Comparison of ENCODE assay signal across 13 cellular contexts in the genomic region with DNA sequence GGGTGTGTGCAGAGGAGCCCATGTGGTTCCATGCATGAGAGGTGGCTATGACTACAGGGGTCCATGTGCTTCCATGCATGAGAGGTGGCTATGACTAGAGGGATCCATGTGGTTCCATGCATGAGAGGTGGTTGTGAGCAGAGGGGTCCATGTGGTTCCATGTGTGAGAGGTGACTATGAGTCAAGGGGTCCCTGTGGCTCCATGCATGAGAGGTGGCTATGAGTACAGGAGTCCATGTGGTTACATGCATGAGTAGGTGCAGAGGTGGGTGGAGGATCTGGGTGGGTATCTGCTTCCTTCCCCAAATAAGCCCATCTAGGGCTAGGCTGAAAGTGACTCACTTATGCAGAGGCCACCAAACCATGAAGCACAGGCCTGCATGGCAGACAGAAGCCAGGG.
DNase-seq lines count a peak whose midpoint lies in the region; ATAC-seq and TF ChIP-seq lines count a peak whose summit lies in the region.
"Had no signal": no experiment of that assay in that cellular context is flagged by ENCODE, and none has a peak within 500 bp of the region (broad histone marks: within the 10 kb centered on the region; RNA-seq: fewer than 3 reads in every experiment).

No MANE protein-coding gene starts in this region.

- H3K27ac Mint-ChIP-seq in activated CD4-positive, alpha-beta T cell treated with anti-CD3 and anti-CD28 coated beads for 36 hours: no peak overlapping the region
- H3K27ac Mint-ChIP-seq in activated CD4-positive, alpha-beta T cell treated with anti-CD3 and anti-CD28 coated beads, Interleukin-2, amount 10 ng/mL, durations not matched to agents 7 days and 5 days: no peak overlapping the region
- peak overlapping the region; percentile 84 for H3K27ac Mint-ChIP-seq in activated B cell treated with CpG ODN at 0.5 μM for 24 hours
- H3K27ac Mint-ChIP-seq in stimulated activated naive CD8-positive, alpha-beta T cell treated with anti-CD3 and anti-CD28 coated beads, Interleukin-15, Interleukin-2, amounts not matched to agents 100 ng/mL and 50 ng/mL, for 24 hours: peak overlapping the region; percentile 7

- no peak overlapping the region for H3K4me3 Mint-ChIP-seq in activated CD4-positive, alpha-beta T cell treated with anti-CD3 and anti-CD28 coated beads for 36 hours
- no peak overlapping the region for H3K4me3 Mint-ChIP-seq in activated CD4-positive, alpha-beta T cell treated with anti-CD3 and anti-CD28 coated beads, Interleukin-2, amount 10 ng/mL, durations not matched to agents 7 days and 5 days
- H3K4me3 Mint-ChIP-seq in activated B cell treated with CpG ODN at 0.5 μM for 24 hours: peak overlapping the region; percentile 68
- no peak overlapping the region for H3K4me3 Mint-ChIP-seq in stimulated activated naive CD8-positive, alpha-beta T cell treated with anti-CD3 and anti-CD28 coated beads, Interleukin-15, Interleukin-2, amounts not matched to agents 100 ng/mL and 50 ng/mL, for 24 hours

- no peak for DNase-seq in activated CD4-positive, alpha-beta T cell treated with anti-CD3 and anti-CD28 coated beads for 36 hours
- no peak for DNase-seq in activated CD4-positive, alpha-beta T cell treated with anti-CD3 and anti-CD28 coated beads, Interleukin-2, amount 10 ng/mL, durations not matched to agents 7 days and 5 days
- peak; percentile 31 for DNase-seq in activated B cell treated with CpG ODN at 0.5 μM for 24 hours
- no peak for DNase-seq in HuH-7 (ENCODE audit: low spot score)
- no peak for DNase-seq in activated effector memory CD4-positive, alpha-beta T cell treated with Interleukin-2 at 50 U/mL for 16 hours
- DNase-seq: DND-41; effector CD4-positive, alpha-beta T cell; NCI-H2029 treated with DMSO at 0.1 percent for 48 hours; RPMI8226; stimulated activated CD4-positive, alpha-beta T cell treated with anti-CD3 and anti-CD28 coated beads, Interleukin-15, amount 100 ng/mL, for 24 hours had no signal

- H3K9me3 Mint-ChIP-seq in activated CD4-positive, alpha-beta T cell treated with anti-CD3 and anti-CD28 coated beads for 36 hours (ENCODE audit: low read depth): no peaks in the 10 kb centered on the region
- H3K9me3 Mint-ChIP-seq in activated CD4-positive, alpha-beta T cell treated with anti-CD3 and anti-CD28 coated beads, Interleukin-2, amount 10 ng/mL, durations not matched to agents 7 days and 5 days: no peaks in the 10 kb centered on the region
- peaks cover 3% of the 10 kb centered on the region for H3K9me3 Mint-ChIP-seq in activated B cell treated with CpG ODN at 0.5 μM for 24 hours
- no peaks in the 10 kb centered on the region for H3K9me3 Mint-ChIP-seq in stimulated activated naive CD8-positive, alpha-beta T cell treated with anti-CD3 and anti-CD28 coated beads, Interleukin-15, Interleukin-2, amounts not matched to agents 100 ng/mL and 50 ng/mL, for 24 hours

- CTCF ChIA-PET in activated CD4-positive, alpha-beta T cell treated with anti-CD3 and anti-CD28 coated beads for 36 hours (lab: Charles Lee): interaction anchor here (0.7 kb wide), 1 partner anchor 38 kb away, joined by 3 read pairs; no protein-coding TSS in a partner anchor
- CTCF ChIA-PET in activated CD4-positive, alpha-beta T cell treated with anti-CD3 and anti-CD28 coated beads, Interleukin-2, amount 10 ng/mL, durations not matched to agents 7 days and 5 days (lab: Charles Lee): no interaction called here
- CTCF ChIA-PET in activated B cell treated with CpG ODN at 0.5 μM for 24 hours (lab: Charles Lee): interaction anchor here (1.4 to 2.7 kb wide), 2 partner anchors 22 to 75 kb away, joined by 6 to 11 read pairs; no protein-coding TSS in a partner anchor

- POLR2A ChIA-PET in activated CD4-positive, alpha-beta T cell treated with anti-CD3 and anti-CD28 coated beads for 36 hours (lab: Charles Lee): no interaction called here
- POLR2A ChIA-PET in activated CD4-positive, alpha-beta T cell treated with anti-CD3 and anti-CD28 coated beads, Interleukin-2, amount 10 ng/mL, durations not matched to agents 7 days and 5 days (lab: Charles Lee): no interaction called here
- POLR2A ChIA-PET in activated B cell treated with CpG ODN at 0.5 μM for 24 hours (lab: Charles Lee): no interaction called here

- no peaks in the 10 kb centered on the region for H3K36me3 Mint-ChIP-seq in activated CD4-positive, alpha-beta T cell treated with anti-CD3 and anti-CD28 coated beads for 36 hours (ENCODE audit: low read depth)
- no peaks in the 10 kb centered on the region for H3K36me3 Mint-ChIP-seq in activated CD4-positive, alpha-beta T cell treated with anti-CD3 and anti-CD28 coated beads, Interleukin-2, amount 10 ng/mL, durations not matched to agents 7 days and 5 days (ENCODE audit: low read depth)
- H3K36me3 Mint-ChIP-seq in activated B cell treated with CpG ODN at 0.5 μM for 24 hours (ENCODE audit: low read depth): no peaks in the 10 kb centered on the region
- H3K36me3 Mint-ChIP-seq in stimulated activated naive CD8-positive, alpha-beta T cell treated with anti-CD3 and anti-CD28 coated beads, Interleukin-15, Interleukin-2, amounts not matched to agents 100 ng/mL and 50 ng/mL, for 24 hours (ENCODE audit: low read depth): no peaks in the 10 kb centered on the region

- H3K4me1 Mint-ChIP-seq in activated CD4-positive, alpha-beta T cell treated with anti-CD3 and anti-CD28 coated beads for 36 hours: no peaks in the 10 kb centered on the region
- no peaks in the 10 kb centered on the region for H3K4me1 Mint-ChIP-seq in activated CD4-positive, alpha-beta T cell treated with anti-CD3 and anti-CD28 coated beads, Interleukin-2, amount 10 ng/mL, durations not matched to agents 7 days and 5 days
- H3K4me1 Mint-ChIP-seq in activated B cell treated with CpG ODN at 0.5 μM for 24 hours: peaks cover 50% of the 10 kb centered on the region
- H3K4me1 Mint-ChIP-seq in stimulated activated naive CD8-positive, alpha-beta T cell treated with anti-CD3 and anti-CD28 coated beads, Interleukin-15, Interleukin-2, amounts not matched to agents 100 ng/mL and 50 ng/mL, for 24 hours (ENCODE audit: low read depth): peaks cover 11% of the 10 kb centered on the region

- no peaks in the 10 kb centered on the region for H3K27me3 Mint-ChIP-seq in activated CD4-positive, alpha-beta T cell treated with anti-CD3 and anti-CD28 coated beads for 36 hours
- H3K27me3 Mint-ChIP-seq in activated CD4-positive, alpha-beta T cell treated with anti-CD3 and anti-CD28 coated beads, Interleukin-2, amount 10 ng/mL, durations not matched to agents 7 days and 5 days: no peaks in the 10 kb centered on the region
- peaks cover 1% of the 10 kb centered on the region for H3K27me3 Mint-ChIP-seq in activated B cell treated with CpG ODN at 0.5 μM for 24 hours
- H3K27me3 Mint-ChIP-seq in stimulated activated naive CD8-positive, alpha-beta T cell treated with anti-CD3 and anti-CD28 coated beads, Interleukin-15, Interleukin-2, amounts not matched to agents 100 ng/mL and 50 ng/mL, for 24 hours: no peaks in the 10 kb centered on the region

- ATAC-seq in activated CD4-positive, alpha-beta T cell treated with anti-CD3 and anti-CD28 coated beads for 36 hours: peak; percentile 60
- peak; percentile 72 for ATAC-seq in HG02759 (IDR thresholded peaks at IDR 0.05; ENCODE audit: unreplicated experiment)
- peak; percentile 93 for ATAC-seq in activated B cell treated with CpG ODN at 0.5 μM for 24 hours (ENCODE audit: low read depth)
- no peak for ATAC-seq in GM18907 (IDR thresholded peaks at IDR 0.05; ENCODE audit: unreplicated experiment)

- intact Hi-C loops in activated CD4-positive, alpha-beta T cell treated with anti-CD3 and anti-CD28 coated beads for 36 hours (cut with DNase I, micrococcal nuclease): no loop called here
- intact Hi-C loops in activated B cell treated with CpG ODN at 0.5 μM for 24 hours (cut with micrococcal nuclease): loop anchor here (10.0 kb wide), 1 partner anchor 1450 kb away; the partner anchor contains the start of gene SMARCAL1

- no peak for TF ChIP-seq CTCF in activated B cell treated with CpG ODN at 0.5 μM for 24 hours (IDR thresholded peaks at IDR 0.05)

Comparison
In these comparisons a context has a peak if more than half of its experiments do, and no peak if none do; other contexts are left out.
1. H3K27ac Mint-ChIP-seq: peak in activated B cell treated with CpG ODN at 0.5 μM for 24 hours (single experiment) and stimulated activated naive CD8-positive, alpha-beta T cell treated with anti-CD3 and anti-CD28 coated beads, Interleukin-15, Interleukin-2, amounts not matched to agents 100 ng/mL and 50 ng/mL, for 24 hours (single experiment); none in activated CD4-positive, alpha-beta T cell treated with anti-CD3 and anti-CD28 coated beads for 36 hours (single experiment) and activated CD4-positive, alpha-beta T cell treated with anti-CD3 and anti-CD28 coated beads, Interleukin-2, amount 10 ng/mL, durations not matched to agents 7 days and 5 days (single experiment).